In genomic region chr14:21703357-21704339, GRCh38 we compare ENCODE assay signal across 19 cellular contexts. TPM values are rescaled to one million over a fixed set of nuclear protein-coding genes. Genes with fewer than 3 reads are reported as not detected.
DNase-seq lines count a peak whose midpoint lies in the region; ATAC-seq and TF ChIP-seq lines count a peak whose summit lies in the region.
"Had no signal": no experiment of that assay in that cellular context is flagged by ENCODE, and none has a peak within 500 bp of the region (broad histone marks: within the 10 kb centered on the region; RNA-seq: fewer than 3 reads in every experiment).

No MANE protein-coding gene starts in this region.

- peaks cover 7% of the 10 kb centered on the region for H3K27me3 Mint-ChIP-seq in T-helper 17 cell
- peaks cover 6 to 18% (median 11%) of the 10 kb centered on the region in 3 donors for H3K27me3 Mint-ChIP-seq in immature natural killer cell (ENCODE audit: low read depth in 3 of 3)

- ATAC-seq in T-helper 17 cell (peak; percentile 93), GM21825 (IDR thresholded peaks at IDR 0.05; ENCODE audit: unreplicated experiment) (no peak)
- ATAC-seq: K562, psoas muscle had no signal

- H3K36me3 Mint-ChIP-seq in T-helper 17 cell (ENCODE audit: low read depth) (no peaks in the 10 kb centered on the region), immature natural killer cell (no peaks in the 10 kb centered on the region)

- TF ChIP-seq CTCF in A673 (conservative IDR thresholded peaks at IDR 0.05; ENCODE audit: low read depth, low read length), result no peak

- no peaks in the 10 kb centered on the region for H3K36me3 ChIP-seq in A673 (ENCODE audit: insufficient read depth, low read length, poor library complexity, severe bottlenecking)
- H3K36me3 ChIP-seq: Peyer's patch had no signal

- H3K27ac ChIP-seq in A673 (ENCODE audit: low read depth, low read length, poor library complexity, severe bottlenecking), result no peak overlapping the region
- H3K27ac ChIP-seq: BLaER1 treated with 17β-estradiol and CSF1 and Interleukin-3, amounts not matched to agents 10 nM and 100 nM; psoas muscle had no signal

- CTCF ChIA-PET in A673 (lab: Charles Lee), result no interaction called here

- no peaks in the 10 kb centered on the region for H3K27me3 ChIP-seq in A673 (replicated peaks; ENCODE audit: insufficient read depth, low read depth, low read length, poor library complexity)
- H3K27me3 ChIP-seq: Peyer's patch had no signal

- BruUV-seq in A673 (replicated peaks; lab: Mats Ljungman, UMichigan), result no TSS peak

- H3K9me3 ChIP-seq in A673 (ENCODE audit: low read depth, low read length, poor library complexity, severe bottlenecking), result peaks cover 16% of the 10 kb centered on the region
- no peaks in the 10 kb centered on the region for H3K9me3 ChIP-seq in T-helper 17 cell (ENCODE audit: control insufficient read depth, low read length, poor library complexity, severe bottlenecking)
- H3K9me3 ChIP-seq: Peyer's patch, psoas muscle had no signal

- intact Hi-C loops in A673 (cut with micrococcal nuclease; ENCODE audit: unreplicated experiment), result no loop called here

- H3K27ac Mint-ChIP-seq in T-helper 17 cell, result peak overlapping the region; percentile 14
- no peak overlapping the region for H3K27ac Mint-ChIP-seq in immature natural killer cell

- H3K4me3 ChIP-seq in A673 (ENCODE audit: low read depth, low read length, poor library complexity, severe bottlenecking), result no peak overlapping the region
- H3K4me3 ChIP-seq: BLaER1 treated with 17β-estradiol and CSF1 and Interleukin-3, amounts not matched to agents 10 nM and 100 nM; K562; Peyer's patch; psoas muscle had no signal

- H3K4me1 ChIP-seq in A673 (ENCODE audit: insufficient read depth, low read length, poor library complexity, severe bottlenecking), result peaks cover 9% of the 10 kb centered on the region
- H3K4me1 ChIP-seq: Peyer's patch, psoas muscle had no signal

- POLR2A ChIA-PET in A673 (lab: Charles Lee; ENCODE audit: low non-redundant PET), result interaction anchor here (0.6 kb wide), 1 partner anchor 49 kb away, joined by 4 read pairs; no protein-coding TSS in a partner anchor

- H3K4me1 Mint-ChIP-seq in T-helper 17 cell, result peaks cover 13% of the 10 kb centered on the region
- H3K4me1 Mint-ChIP-seq in immature natural killer cell, result peaks cover 12 to 13% of the 10 kb centered on the region in 2 donors

- DNase-seq in A673 (ENCODE audit: low spot score) (peak; percentile 61), DMS79 (lab: John Stamatoyannopoulos, UW) (peak; percentile 91), T-helper 17 cell (no peak), immature natural killer cell (peak in 2 of 3 donors; percentile 24 to 53), mucosa of gallbladder (ENCODE audit: low spot score) (no peak), C1 segment of cervical spinal cord (lab: John Stamatoyannopoulos, UW) (no peak), kidney tubule cell (ENCODE audit: low spot score) (no peak)
- DNase-seq: activated CD4-positive, alpha-beta T cell treated with anti-CD3 and anti-CD28 coated beads for 48 hours; activated gamma-delta T cell; NCI-H524 treated with DMSO at 0.1 percent for 48 hours; Peyer's patch; psoas muscle; stimulated activated CD4-positive, alpha-beta T cell treated with anti-CD3 and anti-CD28 coated beads, Interleukin-1b, Interleukin-23, amount 100 ng/mL, for 48 hours had no signal

- H3K4me3 Mint-ChIP-seq in T-helper 17 cell (no peak overlapping the region), immature natural killer cell (no peak overlapping the region)

- H3K9me3 Mint-ChIP-seq in immature natural killer cell, result peaks cover 0 to 4% (median 0%) of the 10 kb centered on the region in 6 donors

RNA-seq across cellular contexts. Expression of gene OR4E1, which starts 30.0 kb away (rescaled TPM):
- total RNA-seq in A673 (2021) (not detected in 2 replicates), T-helper 17 cell (under 1 TPM in 1 of 2 donors, not detected in 1; 0.07 TPM), mucosa of gallbladder (not detected)
- not detected for polyA plus RNA-seq in immature natural killer cell
- total RNA-seq: frontal cortex, H4, K562, Peyer's patch, psoas muscle had no signal
- polyA plus RNA-seq: K562, psoas muscle had no signal

RNA-seq across cellular contexts. Expression of gene OR4E2, which starts 50.0 kb away (rescaled TPM):
- total RNA-seq in A673 (2021), result 10.8 and 11.8 TPM in 2 replicates
- total RNA-seq in T-helper 17 cell, result not detected
- polyA plus RNA-seq in immature natural killer cell, result not detected
- total RNA-seq in mucosa of gallbladder, result not detected
- total RNA-seq: frontal cortex, H4, K562, mononuclear cell, Peyer's patch, psoas muscle had no signal
- polyA plus RNA-seq: K562, psoas muscle had no signal

Comparison
In these comparisons a context has a peak if more than half of its experiments do, and no peak if none do; other contexts are left out.
1. DNase-seq: peak in A673 (single experiment), DMS79 (single experiment) and immature natural killer cell (2 of 3); none in T-helper 17 cell (0 of 3), mucosa of gallbladder (single experiment), C1 segment of cervical spinal cord (0 of 14) and kidney tubule cell (single experiment).
2. RNA of gene OR4E2, which starts 50.0 kb away (total RNA-seq): 10.8 to 11.8 TPM in A673; not detected in T-helper 17 cell and not detected in mucosa of gallbladder (single experiment); every median in the first group is over 10 times any median in the second.